1 cellular context compared by ENCODE assay signal in genomic region chr7:22725585-22725984, GRCh38.
TF ChIP-seq lines count a peak whose summit lies in the region.

No MANE protein-coding gene starts in this region.

TF ChIP-seq in IMR-90, 13 proteins besides CTCF, POLR2A, EP300 and RAD21:
- TF ChIP-seq NFE2L2 (IDR thresholded peaks at IDR 0.05; ENCODE audit: low read depth, low read length) (no peak), SMC3 (IDR thresholded peaks at IDR 0.05; ENCODE audit: low read depth, low read length) (no peak), USF2 (IDR thresholded peaks at IDR 0.05; ENCODE audit: low read depth, low read length) (no peak), FOS (IDR thresholded peaks at IDR 0.05; ENCODE audit: low read depth, low read length) (no peak), CHD1 (IDR thresholded peaks at IDR 0.05; ENCODE audit: low read depth, low read length) (no peak), BHLHE40 (IDR thresholded peaks at IDR 0.05; ENCODE audit: low read depth, low read length) (no peak), MAFK (IDR thresholded peaks at IDR 0.05; ENCODE audit: low read depth, low read length) (no peak), MXI1 (IDR thresholded peaks at IDR 0.05; ENCODE audit: borderline replicate concordance, low read depth, low read length) (no peak), RFX5 (IDR thresholded peaks at IDR 0.05; ENCODE audit: low read depth, low read length) (no peak), RCOR1 (IDR thresholded peaks at IDR 0.05; ENCODE audit: insufficient replicate concordance, low read length) (no peak), MAZ (IDR thresholded peaks at IDR 0.05; ENCODE audit: borderline replicate concordance, low read depth, low read length) (no peak), ELK1 (IDR thresholded peaks at IDR 0.05; ENCODE audit: borderline replicate concordance, low read depth, low read length) (no peak), CEBPB (IDR thresholded peaks at IDR 0.05; ENCODE audit: low read depth, low read length) (no peak)
